ENCODE assay signal across 8 cellular contexts in the genomic region with DNA sequence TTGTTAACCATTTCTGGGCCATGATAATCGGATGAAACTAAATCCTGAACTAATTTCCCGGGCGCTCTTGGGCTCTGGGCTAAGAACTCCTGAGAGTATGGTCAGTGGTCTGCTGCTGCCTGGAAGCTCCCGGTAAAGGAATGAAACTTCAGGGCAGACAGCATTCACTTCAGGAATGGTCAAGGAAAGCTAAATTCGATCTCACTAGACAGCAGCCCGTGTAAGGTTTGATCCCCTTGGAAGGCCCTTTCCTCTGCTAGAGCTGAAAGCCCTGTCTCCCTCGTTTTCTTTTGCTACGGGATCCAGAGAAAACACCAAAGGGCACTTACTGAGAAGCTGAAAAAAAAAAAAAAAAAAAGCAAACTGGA. TPM values are rescaled to one million over a fixed set of nuclear protein-coding genes. Genes with fewer than 3 reads are reported as not detected.
DNase-seq lines count a peak whose midpoint lies in the region; ATAC-seq, FAIRE-seq and TF ChIP-seq lines count a peak whose summit lies in the region.

No MANE protein-coding gene starts in this region.

- no peaks in the 10 kb centered on the region for H3K27me3 ChIP-seq in iPS-18a (ENCODE audit: control insufficient read depth, insufficient read depth, low read length)

- H3K9me3 Mint-ChIP-seq in HFFc6, result no peaks in the 10 kb centered on the region
- no peaks in the 10 kb centered on the region for H3K9me3 Mint-ChIP-seq in activated CD8-positive, alpha-beta T cell treated with anti-CD3 and anti-CD28 coated beads, Interleukin-2, amount 10 ng/mL, durations not matched to agents 7 days and 5 days (ENCODE audit: insufficient read depth)
- H3K9me3 Mint-ChIP-seq in stimulated activated effector memory CD8-positive, alpha-beta T cell treated with anti-CD3 and anti-CD28 coated beads, Interleukin-12 subunit alpha, Interleukin-12 subunit beta, amount 100 ng/mL, for 72 hours, result no peaks in the 10 kb centered on the region

- peak overlapping the region; percentile 65 for H3K9ac ChIP-seq in iPS-18a (ENCODE audit: low read length)

- POLR2A ChIA-PET in activated CD8-positive, alpha-beta T cell treated with anti-CD3 and anti-CD28 coated beads, Interleukin-2, amount 10 ng/mL, durations not matched to agents 7 days and 5 days (lab: Charles Lee), result interaction anchor here (0.5 to 3.0 kb wide), 8 partner anchors 9 to 526 kb away, joined by 3 to 35 read pairs (median 6); partner anchors contain the start of genes CCDC184, KANSL2 and SENP1

- peaks cover 46% of the 10 kb centered on the region for H3K4me1 Mint-ChIP-seq in HFFc6 (ENCODE audit: low read depth)
- H3K4me1 Mint-ChIP-seq in activated CD8-positive, alpha-beta T cell treated with anti-CD3 and anti-CD28 coated beads, Interleukin-2, amount 10 ng/mL, durations not matched to agents 7 days and 5 days (ENCODE audit: low read depth), result peaks cover 42% of the 10 kb centered on the region
- peaks cover 31% of the 10 kb centered on the region for H3K4me1 Mint-ChIP-seq in stimulated activated effector memory CD8-positive, alpha-beta T cell treated with anti-CD3 and anti-CD28 coated beads, Interleukin-12 subunit alpha, Interleukin-12 subunit beta, amount 100 ng/mL, for 72 hours

- H3K4me3 Mint-ChIP-seq in HFFc6, result peak overlapping the region; percentile 96
- peak overlapping the region; percentile 95 for H3K4me3 Mint-ChIP-seq in activated CD8-positive, alpha-beta T cell treated with anti-CD3 and anti-CD28 coated beads, Interleukin-2, amount 10 ng/mL, durations not matched to agents 7 days and 5 days
- H3K4me3 Mint-ChIP-seq in stimulated activated effector memory CD8-positive, alpha-beta T cell treated with anti-CD3 and anti-CD28 coated beads, Interleukin-12 subunit alpha, Interleukin-12 subunit beta, amount 100 ng/mL, for 72 hours, result peak overlapping the region; percentile 91

- DNase-seq in HFFc6 (no peak), AG08395 (ENCODE audit: low spot score) (no peak), frontal cortex (ENCODE audit: low spot score in 2 of 2) (no peak)
- DNase-seq in activated CD8-positive, alpha-beta T cell treated with anti-CD3 and anti-CD28 coated beads, Interleukin-2, amount 10 ng/mL, durations not matched to agents 7 days and 5 days, result no peak
- DNase-seq in stimulated activated effector memory CD8-positive, alpha-beta T cell treated with anti-CD3 and anti-CD28 coated beads, Interleukin-12 subunit alpha, Interleukin-12 subunit beta, amount 100 ng/mL, for 72 hours (ENCODE audit: low spot score in 2 of 2), result no peak

- peak overlapping the region; percentile 91 for H3K27ac Mint-ChIP-seq in HFFc6
- peak overlapping the region; percentile 96 for H3K27ac Mint-ChIP-seq in activated CD8-positive, alpha-beta T cell treated with anti-CD3 and anti-CD28 coated beads, Interleukin-2, amount 10 ng/mL, durations not matched to agents 7 days and 5 days
- H3K27ac Mint-ChIP-seq in stimulated activated effector memory CD8-positive, alpha-beta T cell treated with anti-CD3 and anti-CD28 coated beads, Interleukin-12 subunit alpha, Interleukin-12 subunit beta, amount 100 ng/mL, for 72 hours, result peak overlapping the region; percentile 95

- ATAC-seq in activated CD8-positive, alpha-beta T cell treated with anti-CD3 and anti-CD28 coated beads, Interleukin-2, amount 10 ng/mL, durations not matched to agents 7 days and 5 days, result no peak
- ATAC-seq in stimulated activated effector memory CD8-positive, alpha-beta T cell treated with anti-CD3 and anti-CD28 coated beads, Interleukin-12 subunit alpha, Interleukin-12 subunit beta, amount 100 ng/mL, for 72 hours, result no peak
- ATAC-seq in GM18858 (IDR thresholded peaks at IDR 0.05; ENCODE audit: unreplicated experiment) (no peak), GM19463 (IDR thresholded peaks at IDR 0.05; ENCODE audit: unreplicated experiment) (no peak)

- H3K27ac ChIP-seq in iPS-18a (ENCODE audit: low read length), result no peak overlapping the region

- no peaks in the 10 kb centered on the region for H3K9me3 ChIP-seq in iPS-18a (ENCODE audit: control insufficient read depth, low read depth, low read length)

- no peaks in the 10 kb centered on the region for H3K36me3 ChIP-seq in iPS-18a (ENCODE audit: control insufficient read depth, low read depth, low read length)

- peaks cover 5% of the 10 kb centered on the region; the same call in 1 of the 2 replicates for H3K27me3 Mint-ChIP-seq in HFFc6 (ENCODE audit: insufficient read depth)
- H3K27me3 Mint-ChIP-seq in activated CD8-positive, alpha-beta T cell treated with anti-CD3 and anti-CD28 coated beads, Interleukin-2, amount 10 ng/mL, durations not matched to agents 7 days and 5 days (ENCODE audit: low read depth), result no peaks in the 10 kb centered on the region

- H3K4me3 ChIP-seq in iPS-18a (ENCODE audit: low read length), result peak overlapping the region; percentile 99

- CTCF ChIA-PET in activated CD8-positive, alpha-beta T cell treated with anti-CD3 and anti-CD28 coated beads, Interleukin-2, amount 10 ng/mL, durations not matched to agents 7 days and 5 days (lab: Charles Lee), result interaction anchor here (1.1 to 2.3 kb wide), 5 partner anchors 33 to 166 kb away, joined by 3 to 15 read pairs (median 13); partner anchors contain the start of genes PFKM and SENP1

- H3K4me1 ChIP-seq in iPS-18a (ENCODE audit: control insufficient read depth, low read depth, low read length), result peaks cover 3% of the 10 kb centered on the region

- TF ChIP-seq CTCF in HFFc6 (IDR thresholded peaks at IDR 0.05), result no peak

- FAIRE-seq in frontal cortex (lab: Jason Lieb, UNC), result no peak

- H3K36me3 Mint-ChIP-seq in HFFc6 (ENCODE audit: low read depth), result peaks cover 10% of the 10 kb centered on the region; the same call in 1 of the 2 replicates
- peaks cover 18% of the 10 kb centered on the region for H3K36me3 Mint-ChIP-seq in activated CD8-positive, alpha-beta T cell treated with anti-CD3 and anti-CD28 coated beads, Interleukin-2, amount 10 ng/mL, durations not matched to agents 7 days and 5 days (ENCODE audit: low read depth)
- H3K36me3 Mint-ChIP-seq in stimulated activated effector memory CD8-positive, alpha-beta T cell treated with anti-CD3 and anti-CD28 coated beads, Interleukin-12 subunit alpha, Interleukin-12 subunit beta, amount 100 ng/mL, for 72 hours, result peaks cover 46% of the 10 kb centered on the region

RNA-seq across cellular contexts. Expression of gene ASB8, which starts 0.7 kb away (rescaled TPM):
- 10 to 100 TPM; 30.9 to 41.8 (median 34.6) TPM for total RNA-seq in HFFc6 (2021; fragmentation: NEBNext Ultra II Directional; extraction: Animal tissue kit (Norgen Biotek cat#: 25700))
- 10 to 100 TPM; 37.9 to 47.2 TPM for total RNA-seq in activated CD8-positive, alpha-beta T cell treated with anti-CD3 and anti-CD28 coated beads, Interleukin-2, amount 10 ng/mL, durations not matched to agents 7 days and 5 days
- 37.1 TPM for total RNA-seq in frontal cortex

RNA-seq across cellular contexts. Expression of gene CCDC184, which starts 26.8 kb away (rescaled TPM):
- total RNA-seq in HFFc6 (2021; fragmentation: NEBNext Ultra II Directional; extraction: Animal tissue kit (Norgen Biotek cat#: 25700)), result under 1 TPM; 0.45 to 0.86 (median 0.59) TPM
- total RNA-seq in activated CD8-positive, alpha-beta T cell treated with anti-CD3 and anti-CD28 coated beads, Interleukin-2, amount 10 ng/mL, durations not matched to agents 7 days and 5 days, result 1 to 10 TPM; 1.4 to 1.5 TPM
- total RNA-seq in frontal cortex, result 18.8 TPM

RNA-seq across cellular contexts. Expression of gene PFKM, which starts 37.5 kb away (rescaled TPM):
- 10 to 100 TPM; 67.7 to 87.1 (median 73.3) TPM for total RNA-seq in HFFc6 (2021; fragmentation: NEBNext Ultra II Directional; extraction: Animal tissue kit (Norgen Biotek cat#: 25700))
- 10 to 100 TPM; 20.6 to 22.7 TPM for total RNA-seq in activated CD8-positive, alpha-beta T cell treated with anti-CD3 and anti-CD28 coated beads, Interleukin-2, amount 10 ng/mL, durations not matched to agents 7 days and 5 days
- total RNA-seq in frontal cortex, result 104 TPM

RNA-seq across cellular contexts. Expression of gene OR10AD1, which starts 46.5 kb away (rescaled TPM):
- not detected for total RNA-seq in HFFc6 (2021; fragmentation: NEBNext Ultra II Directional; extraction: Animal tissue kit (Norgen Biotek cat#: 25700))
- not detected for total RNA-seq in activated CD8-positive, alpha-beta T cell treated with anti-CD3 and anti-CD28 coated beads, Interleukin-2, amount 10 ng/mL, durations not matched to agents 7 days and 5 days
- total RNA-seq in frontal cortex, result not detected

RNA-seq across cellular contexts. Expression of gene SENP1, which starts 50.8 kb away (rescaled TPM):
- total RNA-seq in HFFc6 (2021; fragmentation: NEBNext Ultra II Directional; extraction: Animal tissue kit (Norgen Biotek cat#: 25700)), result 10 to 100 TPM; 13.3 to 24.7 (median 17.2) TPM
- total RNA-seq in activated CD8-positive, alpha-beta T cell treated with anti-CD3 and anti-CD28 coated beads, Interleukin-2, amount 10 ng/mL, durations not matched to agents 7 days and 5 days, result 10 to 100 TPM; 45.6 to 50.1 TPM
- 39.1 TPM for total RNA-seq in frontal cortex
